Comparison of ENCODE assay signal across 8 cellular contexts in genomic region chr4:11428161-11428700, GRCh38. TPM values are rescaled to one million over a fixed set of nuclear protein-coding genes. Genes with fewer than 3 reads are reported as not detected.
DNase-seq lines count a peak whose midpoint lies in the region; ATAC-seq and TF ChIP-seq lines count a peak whose summit lies in the region.

No MANE protein-coding gene starts in this region.

- H3K36me3 ChIP-seq in thoracic aorta: no peaks in the 10 kb centered on the region

- peaks cover 9 to 34% of the 10 kb centered on the region in 2 donors for H3K4me1 ChIP-seq in thoracic aorta (ENCODE audit: control insufficient read depth in 1 of 2, low read depth in 2 of 2)

- TF ChIP-seq CTCF in thoracic aorta (IDR thresholded peaks at IDR 0.05): no peak

- H3K9me3 ChIP-seq in thoracic aorta: no peaks in the 10 kb centered on the region

- H3K27ac ChIP-seq in angular gyrus (ENCODE audit: low read depth, low read length): peak overlapping the region; percentile 75
- peak overlapping the region; percentile 30 for H3K27ac ChIP-seq in layer of hippocampus (ENCODE audit: low read depth, low read length)
- no peak overlapping the region for H3K27ac ChIP-seq in thoracic aorta

- H3K27me3 ChIP-seq in layer of hippocampus (ENCODE audit: control insufficient read depth, insufficient read depth, low read length) (peaks cover 5% of the 10 kb centered on the region), thoracic aorta (replicated peaks; ENCODE audit: insufficient read depth) (no peaks in the 10 kb centered on the region)

- H3K4me3 ChIP-seq in thoracic aorta: peak overlapping the region; percentile 78

- DNase-seq in thoracic aorta (ENCODE audit: low spot score): no peak
- DNase-seq in 8988T: no peak
- no peak for DNase-seq in kidney tubule cell (ENCODE audit: low spot score)
- DNase-seq in HPDE6-E6E7 (ENCODE audit: extremely low spot score): no peak

- ATAC-seq in GM18868 (IDR thresholded peaks at IDR 0.05; ENCODE audit: unreplicated experiment) (peak; percentile 6), HG03045 (IDR thresholded peaks at IDR 0.05; ENCODE audit: unreplicated experiment) (peak; percentile 4), thoracic aorta (ENCODE audit: insufficient number of reproducible peaks, low FRiP score, low read depth) (no peak)

RNA-seq across cellular contexts. Expression of gene HS3ST1, which starts 0.5 kb away (rescaled TPM):
- 1 to 10 TPM in 1 of 2 donors, under 1 TPM in 1; 0.14 to 1.1 TPM for total RNA-seq in thoracic aorta

Comparison
In these comparisons a context has a peak if more than half of its experiments do, and no peak if none do; other contexts are left out.
1. H3K27ac ChIP-seq: peak in angular gyrus (single experiment) and layer of hippocampus (single experiment); none in thoracic aorta (0 of 2).